Comparison of ENCODE assay signal across 31 cellular contexts in the genomic region with DNA sequence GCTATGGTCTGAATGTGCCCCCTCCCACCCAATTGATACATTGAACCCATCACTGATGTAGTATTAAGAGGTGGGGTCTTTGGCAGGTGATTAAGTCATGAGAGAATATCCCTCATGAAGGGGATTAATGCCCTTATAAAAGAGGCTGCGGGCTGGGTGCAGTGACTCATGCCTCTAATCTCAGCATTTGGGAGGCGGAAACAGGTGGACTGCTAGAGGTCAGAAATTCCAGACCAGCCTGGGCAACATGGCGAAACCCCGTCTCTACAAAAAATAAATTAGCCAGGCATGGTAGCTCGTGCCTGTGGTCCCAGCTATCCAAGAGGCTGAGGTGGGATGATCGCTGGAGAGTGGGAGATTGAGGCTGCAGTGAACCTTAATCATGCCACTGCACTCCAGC.
"Had no signal": no experiment of that assay in that cellular context is flagged by ENCODE, and none has a peak within 500 bp of the region (broad histone marks: within the 10 kb centered on the region; RNA-seq: fewer than 3 reads in every experiment).

No MANE protein-coding gene starts in this region.

- H3K27ac Mint-ChIP-seq: activated CD4-positive, alpha-beta memory T cell treated with anti-CD3 and anti-CD28 coated beads, Interleukin-2, amount 10 ng/mL, durations not matched to agents 7 days and 5 days; activated CD4-positive, alpha-beta T cell treated with anti-CD3 and anti-CD28 coated beads for 36 hours; activated CD4-positive, alpha-beta T cell treated with anti-CD3 and anti-CD28 coated beads, Interleukin-2, amount 10 ng/mL, durations not matched to agents 7 days and 5 days; activated naive CD4-positive, alpha-beta T cell treated with anti-CD3 and anti-CD28 coated beads, Interleukin-2, amount 10 ng/mL, durations not matched to agents 7 days and 5 days; activated naive CD4-positive, alpha-beta T cell treated with anti-CD3 and anti-CD28 coated beads, Interleukin-2, amount 50 U/mL, for 72 hours; activated T-cell treated with anti-CD3 and anti-CD28 coated beads, Interleukin-2, amount 50 U/mL, for 24 hours; activated T-cell treated with anti-CD3 and anti-CD28 coated beads, Interleukin-2, amount 50 U/mL, for 72 hours; endodermal cell had no signal

- H3K4me1 Mint-ChIP-seq: brain, endodermal cell had no signal

- H3K9me3 Mint-ChIP-seq: activated CD4-positive, alpha-beta memory T cell treated with anti-CD3 and anti-CD28 coated beads, Interleukin-2, amount 10 ng/mL, durations not matched to agents 7 days and 5 days; activated CD4-positive, alpha-beta T cell treated with anti-CD3 and anti-CD28 coated beads, Interleukin-2, amount 10 ng/mL, durations not matched to agents 7 days and 5 days; activated naive CD4-positive, alpha-beta T cell treated with anti-CD3 and anti-CD28 coated beads, Interleukin-2, amount 10 ng/mL, durations not matched to agents 7 days and 5 days; activated naive CD4-positive, alpha-beta T cell treated with anti-CD3 and anti-CD28 coated beads, Interleukin-2, amount 50 U/mL, for 72 hours; activated T-cell treated with anti-CD3 and anti-CD28 coated beads, Interleukin-2, amount 50 U/mL, for 24 hours; activated T-cell treated with anti-CD3 and anti-CD28 coated beads, Interleukin-2, amount 50 U/mL, for 72 hours; brain; endodermal cell had no signal

- H3K4me3 Mint-ChIP-seq: activated CD4-positive, alpha-beta memory T cell treated with anti-CD3 and anti-CD28 coated beads, Interleukin-2, amount 10 ng/mL, durations not matched to agents 7 days and 5 days; activated CD4-positive, alpha-beta T cell treated with anti-CD3 and anti-CD28 coated beads for 36 hours; activated CD4-positive, alpha-beta T cell treated with anti-CD3 and anti-CD28 coated beads, Interleukin-2, amount 10 ng/mL, durations not matched to agents 7 days and 5 days; activated naive CD4-positive, alpha-beta T cell treated with anti-CD3 and anti-CD28 coated beads, Interleukin-2, amount 10 ng/mL, durations not matched to agents 7 days and 5 days; activated T-cell treated with anti-CD3 and anti-CD28 coated beads, Interleukin-2, amount 50 U/mL, for 24 hours; activated T-cell treated with anti-CD3 and anti-CD28 coated beads, Interleukin-2, amount 50 U/mL, for 72 hours; brain; endodermal cell had no signal

- H3K4me3 ChIP-seq: adrenal gland, ascending aorta, breast epithelium, cardiac muscle cell, colonic mucosa, esophagus muscularis mucosa, gastrocnemius medialis, heart left ventricle had no signal

- H3K27me3 Mint-ChIP-seq: activated CD4-positive, alpha-beta memory T cell treated with anti-CD3 and anti-CD28 coated beads, Interleukin-2, amount 10 ng/mL, durations not matched to agents 7 days and 5 days; activated CD4-positive, alpha-beta T cell treated with anti-CD3 and anti-CD28 coated beads for 36 hours; activated CD4-positive, alpha-beta T cell treated with anti-CD3 and anti-CD28 coated beads, Interleukin-2, amount 10 ng/mL, durations not matched to agents 7 days and 5 days; activated naive CD4-positive, alpha-beta T cell treated with anti-CD3 and anti-CD28 coated beads, Interleukin-2, amount 10 ng/mL, durations not matched to agents 7 days and 5 days; activated T-cell treated with anti-CD3 and anti-CD28 coated beads, Interleukin-2, amount 50 U/mL, for 24 hours; brain had no signal

- DNase-seq: activated CD4-positive, alpha-beta memory T cell treated with anti-CD3 and anti-CD28 coated beads, Interleukin-2, amount 10 ng/mL, durations not matched to agents 7 days and 5 days; activated CD4-positive, alpha-beta T cell treated with anti-CD3 and anti-CD28 coated beads for 36 hours; activated CD4-positive, alpha-beta T cell treated with anti-CD3 and anti-CD28 coated beads, Interleukin-2, amount 10 ng/mL, durations not matched to agents 7 days and 5 days; activated CD4-positive, alpha-beta T cell treated with anti-CD3 and anti-CD28 coated beads, Interleukin-2, amount 50 U/mL, for 4 hours; activated CD4-positive, CD25-positive, alpha-beta regulatory T cell; activated CD4-positive, CD25-positive, alpha-beta regulatory T cell treated with anti-CD3 and anti-CD28 coated beads, Interleukin-2, amount 50 U/mL, for 72 hours; activated CD8-positive, alpha-beta memory T cell treated with anti-CD3 and anti-CD28 coated beads, Interleukin-2, amount 50 U/mL, for 48 hours; activated gamma-delta T cell; activated naive CD4-positive, alpha-beta T cell; activated naive CD4-positive, alpha-beta T cell treated with anti-CD3 and anti-CD28 coated beads, Interleukin-2, amount 10 ng/mL, durations not matched to agents 7 days and 5 days; activated T-cell treated with anti-CD3 and anti-CD28 coated beads for 4 hours; activated T-cell treated with anti-CD3 and anti-CD28 coated beads, Interleukin-2, amount 50 U/mL, for 24 hours; activated T-cell treated with anti-CD3 and anti-CD28 coated beads, Interleukin-2, amount 50 U/mL, for 72 hours; adrenal gland; central memory CD4-positive, alpha-beta T cell; cerebellar nuclear complex; colonic mucosa; effector memory CD4-positive, alpha-beta T cell; endodermal cell; erythroblast; foreskin keratinocyte; gastrocnemius medialis; glutamatergic neuron; heart left ventricle; T-helper 2 cell had no signal

- ATAC-seq: activated CD4-positive, alpha-beta T cell treated with anti-CD3 and anti-CD28 coated beads for 36 hours; activated naive CD4-positive, alpha-beta T cell treated with anti-CD3 and anti-CD28 coated beads, Interleukin-2, amount 50 U/mL, for 72 hours; activated T-cell treated with anti-CD3 and anti-CD28 coated beads, Interleukin-2, amount 50 U/mL, for 72 hours; foreskin keratinocyte; heart left ventricle had no signal
